ENCODE assay signal across 8 cellular contexts in genomic region chr14:105180598-105181528, GRCh38. TPM values are rescaled to one million over a fixed set of nuclear protein-coding genes. Genes with fewer than 3 reads are reported as not detected.
A peak's percentile ranks its signal among the peaks of the same experiment; 100 is the strongest.
DNase-seq lines count a peak whose midpoint lies in the region; ATAC-seq and TF ChIP-seq lines count a peak whose summit lies in the region.

Gene NUDT14 (minus strand): TSS chr14:105181312. CDS start chr14:105181209, 103 bp downstream.

- no peaks in the 10 kb centered on the region for H3K79me2 ChIP-seq in smooth muscle cell (ENCODE audit: low read depth)

- no peaks in the 10 kb centered on the region for H3K36me3 Mint-ChIP-seq in T-helper 2 cell treated with Interferon-gamma antibody and Interleukin-4, amounts not matched to agents 5 μg/mL and 100 μg/mL, for 36 hours (ENCODE audit: low read depth)

- H3K27me3 Mint-ChIP-seq in T-helper 2 cell treated with Interferon-gamma antibody and Interleukin-4, amounts not matched to agents 5 μg/mL and 100 μg/mL, for 36 hours (ENCODE audit: low read depth), result peaks cover 10% of the 10 kb centered on the region

- H2AFZ ChIP-seq in smooth muscle cell (ENCODE audit: low read depth), result no peak within 1 kb of the TSS

- H3F3A ChIP-seq in smooth muscle cell (ENCODE audit: low read depth), result no peaks in the 10 kb centered on the region

- peak within 1 kb of the TSS; percentile 91 for H3K4me2 ChIP-seq in smooth muscle cell

- no peaks in the 10 kb centered on the region; the same call in 1 of the 2 replicates for H3K4me1 ChIP-seq in iPS DF 6.9 (ENCODE audit: control insufficient read depth, insufficient read depth, low read length)
- peaks cover 4% of the 10 kb centered on the region for H3K4me1 ChIP-seq in smooth muscle cell (ENCODE audit: low read depth)

- H3K4me3 Mint-ChIP-seq in T-helper 2 cell treated with Interferon-gamma antibody and Interleukin-4, amounts not matched to agents 5 μg/mL and 100 μg/mL, for 36 hours, result peak within 1 kb of the TSS; percentile 68

- no peak within 1 kb of the TSS for H3K9ac ChIP-seq in smooth muscle cell (ENCODE audit: low read depth)

- WGBS in iPS DF 6.9 (ENCODE audit: insufficient coverage, insufficient read length), result no CpG with 5 or more reads among the region's 105 CpGs
- WGBS in smooth muscle cell (ENCODE audit: low lambda C conversion rate), result 3% methylated on average over 37 of the region's 105 CpGs

- peaks cover 2% of the 10 kb centered on the region for H3K4me1 Mint-ChIP-seq in T-helper 2 cell treated with Interferon-gamma antibody and Interleukin-4, amounts not matched to agents 5 μg/mL and 100 μg/mL, for 36 hours (ENCODE audit: low read depth)

- peak; percentile 96 for DNase-seq in AG20443 (ENCODE audit: low spot score)
- DNase-seq in GM19238 (ENCODE audit: insufficient read length, low spot score), result peak; percentile 97
- peak; percentile 94 for DNase-seq in HuH-7.5 (ENCODE audit: low spot score)
- peak; percentile 64 for DNase-seq in T-helper 2 cell treated with Interferon-gamma antibody and Interleukin-4, amounts not matched to agents 5 μg/mL and 100 μg/mL, for 36 hours (ENCODE audit: low spot score)
- DNase-seq in astrocyte of the hippocampus (ENCODE audit: low read depth, low spot score), result peak; percentile 85
- DNase-seq in iPS DF 6.9 (ENCODE audit: low read depth, low spot score), result no peak
- DNase-seq in smooth muscle cell (lab: John Stamatoyannopoulos, UW; ENCODE audit: unreplicated experiment), result peak; percentile 51

- H3K9me3 ChIP-seq in iPS DF 6.9 (ENCODE audit: control insufficient read depth, insufficient read depth, low read length) (no peaks in the 10 kb centered on the region), smooth muscle cell (replicated peaks; ENCODE audit: low read depth) (no peaks in the 10 kb centered on the region)

- H3K27ac ChIP-seq in iPS DF 6.9 (ENCODE audit: low read length) (no peak within 1 kb of the TSS), smooth muscle cell (ENCODE audit: low read depth) (no peak within 1 kb of the TSS)

- peak within 1 kb of the TSS; percentile 39 for H3K27ac Mint-ChIP-seq in T-helper 2 cell treated with Interferon-gamma antibody and Interleukin-4, amounts not matched to agents 5 μg/mL and 100 μg/mL, for 36 hours

- H3K4me3 ChIP-seq in iPS DF 6.9 (ENCODE audit: low read length) (peak within 1 kb of the TSS; percentile 65; the same call in 1 of the 2 replicates), smooth muscle cell (peak within 1 kb of the TSS; percentile 75)

- H3K36me3 ChIP-seq in iPS DF 6.9 (ENCODE audit: control insufficient read depth, insufficient read depth, low read length) (no peaks in the 10 kb centered on the region; the same call in 1 of the 2 replicates), smooth muscle cell (ENCODE audit: low read depth) (no peaks in the 10 kb centered on the region)

- TF ChIP-seq CTCF in smooth muscle cell (IDR thresholded peaks at IDR 0.05; ENCODE audit: borderline replicate concordance, insufficient read depth, poor library complexity, severe bottlenecking), result no peak

- no peak for ATAC-seq in GM18511 (IDR thresholded peaks at IDR 0.05; ENCODE audit: unreplicated experiment)

- peaks cover 21% of the 10 kb centered on the region for H4K20me1 ChIP-seq in smooth muscle cell (ENCODE audit: low read depth)

- H3K27me3 ChIP-seq in iPS DF 6.9 (ENCODE audit: control insufficient read depth, insufficient read depth, low read length), result peaks cover 3% of the 10 kb centered on the region; the same call in 1 of the 2 replicates
- no peaks in the 10 kb centered on the region for H3K27me3 ChIP-seq in smooth muscle cell (ENCODE audit: low read depth)

- no peaks in the 10 kb centered on the region for H3K9me3 Mint-ChIP-seq in T-helper 2 cell treated with Interferon-gamma antibody and Interleukin-4, amounts not matched to agents 5 μg/mL and 100 μg/mL, for 36 hours

RNA-seq across cellular contexts. Expression of gene NUDT14, which starts in this region (rescaled TPM):
- 7.9 and 9.5 TPM in 2 replicates for total RNA-seq in smooth muscle cell
- 30.7 and 45.6 TPM in 2 replicates for polyA plus RNA-seq in smooth muscle cell
